Comparison of ENCODE assay signal across 2 cellular contexts in genomic region chr4:617644-618330, GRCh38.
TF ChIP-seq lines count a peak whose summit lies in the region.

No MANE protein-coding gene starts in this region.

TF ChIP-seq in GM23338, 12 proteins besides CTCF, POLR2A, EP300 and RAD21 (continued from another document):
- TF ChIP-seq ZNF462 (CRISPR knock-in tag; IDR thresholded peaks at IDR 0.05) (no peak), ZNF331 (CRISPR knock-in tag; IDR thresholded peaks at IDR 0.05; ENCODE audit: low read depth) (no peak), REST (IDR thresholded peaks at IDR 0.05; ENCODE audit: unreplicated experiment) (no peak), EZH2 (IDR thresholded peaks at IDR 0.05; ENCODE audit: low read depth, unreplicated experiment) (no peak), NANOG (IDR thresholded peaks at IDR 0.05; ENCODE audit: borderline replicate concordance) (no peak), ETS1 (IDR thresholded peaks at IDR 0.05) (no peak), POLR2AphosphoS5 (IDR thresholded peaks at IDR 0.05; ENCODE audit: low read depth) (no peak), CREB1 (CRISPR knock-in tag; IDR thresholded peaks at IDR 0.05; ENCODE audit: low read depth) (no peak), ZNF114 (CRISPR knock-in tag; IDR thresholded peaks at IDR 0.05) (no peak)

TF ChIP-seq in WTC11, 78 proteins besides CTCF, POLR2A, EP300 and RAD21 (continued from another document):
- TF ChIP-seq ARID4B (CRISPR knock-in tag; IDR thresholded peaks at IDR 0.05; ENCODE audit: borderline replicate concordance) (no peak), ATF1 (CRISPR knock-in tag; IDR thresholded peaks at IDR 0.05) (no peak), FOXP4 (CRISPR knock-in tag; IDR thresholded peaks at IDR 0.05) (no peak), PRRX2 (CRISPR knock-in tag; IDR thresholded peaks at IDR 0.05) (no peak), TEAD1 (CRISPR knock-in tag; IDR thresholded peaks at IDR 0.05) (no peak)
